1 cellular context compared by ENCODE assay signal in genomic region chr2:65062843-65063242, GRCh38.
TF ChIP-seq lines count a peak whose summit lies in the region.

No MANE protein-coding gene starts in this region.

TF ChIP-seq in K562, 482 proteins besides CTCF, POLR2A, EP300 and RAD21 (continued from another document):
- no peak for TF ChIP-seq E2F6 (IDR thresholded peaks at IDR 0.05; ENCODE audit: borderline replicate concordance in 1 of 2, extremely low read depth in 1 of 2, insufficient read depth in 1 of 2, insufficient read length in 1 of 2, low read depth in 1 of 2, low read length in 1 of 2, poor library complexity in 1 of 2, severe bottlenecking in 1 of 2)
- peak; percentile 78 for TF ChIP-seq MEIS2 (IDR thresholded peaks at IDR 0.05; ENCODE audit: partially characterized antibody)
- 0 out of 2 replicates have a peak, but pooled peaks have one; percentile 36 for TF ChIP-seq KLF16 (IDR thresholded peaks at IDR 0.05)
- peak in 1 of 2 experiments; percentile 75; a peak in 1 of 4 replicates for TF ChIP-seq RCOR1 (IDR thresholded peaks at IDR 0.05; ENCODE audit: borderline replicate concordance in 1 of 2, low read depth in 2 of 2, low read length in 2 of 2)
- peak; percentile 52 for TF ChIP-seq ARID1B (IDR thresholded peaks at IDR 0.05)
- 0 out of 2 replicates have a peak, but pooled peaks have one; percentile 23 for TF ChIP-seq CREM (IDR thresholded peaks at IDR 0.05; ENCODE audit: low read depth)
- TF ChIP-seq NFXL1 (CRISPR knock-in tag; IDR thresholded peaks at IDR 0.05) = no peak
- 0 out of 2 replicates have a peak, but pooled peaks have one; percentile 25 for TF ChIP-seq ZNF766 (CRISPR knock-in tag; conservative IDR thresholded peaks at IDR 0.05)
- TF ChIP-seq ATF3 (IDR thresholded peaks at IDR 0.05) = peak; percentile 37
- no peak for TF ChIP-seq ATF3 (CRISPR knock-in tag; conservative IDR thresholded peaks at IDR 0.05)
- 0 out of 2 replicates have a peak, but pooled peaks have one; percentile 15 for TF ChIP-seq SMARCA4 (IDR thresholded peaks at IDR 0.05)
- peak; percentile 20; the same call in 1 of the 2 replicates for TF ChIP-seq SPI1 (IDR thresholded peaks at IDR 0.05; ENCODE audit: borderline replicate concordance, low read depth, low read length)
- no peak for TF ChIP-seq XRCC5 (IDR thresholded peaks at IDR 0.05; ENCODE audit: low read depth, low read length)
- TF ChIP-seq TFAP4 (CRISPR knock-in tag; IDR thresholded peaks at IDR 0.05; ENCODE audit: borderline replicate concordance) = peak; percentile 80
- TF ChIP-seq C11orf30 (IDR thresholded peaks at IDR 0.05; ENCODE audit: low read depth) = peak; percentile 78
- TF ChIP-seq CBFA2T2 (conservative IDR thresholded peaks at IDR 0.05) = peak; percentile 53; the same call in 1 of the 2 replicates
- TF ChIP-seq PCBP2 (IDR thresholded peaks at IDR 0.05; ENCODE audit: low read depth, low read length, poor library complexity, severe bottlenecking) = no peak
- TF ChIP-seq ZNF592 (IDR thresholded peaks at IDR 0.05) = 0 out of 2 replicates have a peak, but pooled peaks have one; percentile 49
- peak; percentile 41; the same call in 1 of the 2 replicates for TF ChIP-seq CTBP1 (IDR thresholded peaks at IDR 0.05; ENCODE audit: borderline replicate concordance)
- TF ChIP-seq RBM14 (IDR thresholded peaks at IDR 0.05; ENCODE audit: borderline replicate concordance, insufficient read depth, low read depth, low read length) = no peak
- peak; percentile 70 for TF ChIP-seq ZNF316 (IDR thresholded peaks at IDR 0.05)
- no peak for TF ChIP-seq ZNF518B (CRISPR knock-in tag; IDR thresholded peaks at IDR 0.05)
- TF ChIP-seq NCOR1 (IDR thresholded peaks at IDR 0.05) = 0 out of 2 replicates have a peak, but pooled peaks have one; percentile 23
TF ChIP-seq in K562: peak in this region for 40.
